ENCODE assay signal across 22 cellular contexts in the genomic region with DNA sequence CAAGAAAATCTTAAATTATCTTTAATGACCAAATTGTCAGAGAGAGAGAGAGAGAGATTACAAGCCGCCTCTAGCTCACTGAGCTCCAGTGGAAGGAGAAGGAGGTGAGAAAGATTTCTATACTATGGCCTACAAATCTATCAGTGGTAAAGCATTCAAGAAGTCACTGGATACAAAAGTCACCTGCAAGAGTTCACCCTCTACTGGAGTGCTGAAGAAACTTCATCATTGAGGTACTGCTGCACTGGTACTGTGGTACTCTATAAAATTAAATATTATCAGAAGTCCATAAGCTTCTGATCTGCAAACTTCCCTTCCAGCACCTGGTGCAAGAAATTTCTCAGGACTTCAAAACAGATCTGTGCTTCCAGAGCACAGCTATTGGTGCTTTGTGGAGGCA.
"Had no signal": no experiment of that assay in that cellular context is flagged by ENCODE, and none has a peak within 500 bp of the region (broad histone marks: within the 10 kb centered on the region; RNA-seq: fewer than 3 reads in every experiment).

No MANE protein-coding gene starts in this region.

- H3K27ac ChIP-seq: coronary artery, epithelial cell of prostate, heart left ventricle, neutrophil, ovary, prostate gland, spleen, thyroid gland had no signal

- ATAC-seq: activated CD4-positive, CD25-positive, alpha-beta regulatory T cell treated with anti-CD3 and anti-CD28 coated beads, Interleukin-2, amount 50 U/mL, for 24 hours; activated CD8-positive, alpha-beta memory T cell treated with anti-CD3 and anti-CD28 coated beads, Interleukin-2, amount 10 ng/mL, durations not matched to agents 7 days and 5 days; activated CD8-positive, alpha-beta T cell treated with anti-CD3 and anti-CD28 coated beads for 36 hours; heart left ventricle; left ventricle myocardium superior; natural killer cell treated with Interleukin-12 subunit alpha and Interleukin-12 subunit beta and Interleukin-15 and Interleukin-18, amount 100 ng/mL, for 72 hours had no signal

- H3K27me3 ChIP-seq: heart left ventricle, neutrophil, ovary, spleen, thyroid gland had no signal

- H3K9me3 ChIP-seq: heart left ventricle, neutrophil, ovary, prostate gland, spleen, thyroid gland had no signal

- H3K4me3 ChIP-seq: coronary artery, heart left ventricle, ovary, prostate gland, spleen, thyroid gland had no signal

- H3K36me3 ChIP-seq: neutrophil, ovary, prostate gland, thyroid gland had no signal

- FAIRE-seq: islet of Langerhans had no signal

- DNase-seq: activated CD4-positive, alpha-beta T cell treated with anti-CD3 and anti-CD28 coated beads, Interleukin-2, amount 10 ng/mL, durations not matched to agents 7 days and 5 days; activated CD8-positive, alpha-beta memory T cell treated with anti-CD3 and anti-CD28 coated beads, Interleukin-2, amount 10 ng/mL, durations not matched to agents 7 days and 5 days; activated CD8-positive, alpha-beta T cell treated with anti-CD3 and anti-CD28 coated beads for 36 hours; activated effector memory CD4-positive, alpha-beta T cell treated with anti-CD3 and anti-CD28 coated beads, Interleukin-2, amount 50 U/mL, for 16 hours; activated naive CD4-positive, alpha-beta T cell treated with anti-CD3 and anti-CD28 coated beads, Interleukin-2, amount 10 ng/mL, durations not matched to agents 7 days and 5 days; activated T-cell treated with anti-CD3 and anti-CD28 coated beads for 4 hours; cerebellar nuclear complex; heart left ventricle; left ventricle myocardium superior; mammary epithelial cell; ovary; spleen; stimulated activated CD4-positive, alpha-beta T cell treated with anti-CD3 and anti-CD28 coated beads, Interleukin-4, amount 100 ng/mL, for 1 hour; stimulated activated naive CD4-positive, alpha-beta T cell treated with Interleukin-2 at 50 U/mL for 16 hours; thyroid gland had no signal

- H3K4me1 ChIP-seq: prostate gland, spleen had no signal
